Comparison of ENCODE assay signal across 8 cellular contexts in the genomic region with DNA sequence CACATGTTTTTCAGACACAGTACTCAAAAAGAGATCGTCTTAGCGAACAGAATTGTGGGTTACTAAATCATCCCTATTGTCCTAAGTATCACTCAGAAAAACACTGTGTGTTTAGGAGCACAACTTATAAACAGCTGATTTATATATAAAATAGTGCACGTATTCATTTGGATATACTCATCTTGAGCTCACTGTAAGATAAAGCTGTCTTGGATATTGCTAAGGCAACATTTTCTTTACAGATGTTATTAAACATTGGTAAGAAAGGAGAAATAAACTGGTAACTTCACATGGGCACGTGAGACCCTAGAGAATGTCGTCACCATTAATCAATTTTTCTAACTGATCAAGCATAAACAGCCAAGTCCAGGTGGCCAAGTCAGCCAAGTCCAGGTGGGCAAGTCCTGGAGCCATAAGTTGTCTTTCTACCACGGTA. TPM values are rescaled to one million over a fixed set of nuclear protein-coding genes. Genes with fewer than 3 reads are reported as not detected.
DNase-seq lines count a peak whose midpoint lies in the region; ATAC-seq and TF ChIP-seq lines count a peak whose summit lies in the region.

No MANE protein-coding gene starts in this region.

- TF ChIP-seq CTCF in LNCaP clone FGC (IDR thresholded peaks at IDR 0.05; ENCODE audit: control insufficient read depth, extremely low read depth, insufficient read depth) (no peak), nephron progenitor cell (IDR thresholded peaks at IDR 0.05) (no peak), BE2C (IDR thresholded peaks at IDR 0.05; ENCODE audit: low read depth, low read length) (no peak)

- no peaks in the 10 kb centered on the region for H3K36me3 ChIP-seq in BE2C

- H3K36me3 Mint-ChIP-seq in dendritic cell treated with granulocyte-macrophage colony-stimulating factor and Interleukin-4, amounts not matched to agents 40 ng/mL and 50 ng/mL, for 4 days (ENCODE audit: low read depth), result no peaks in the 10 kb centered on the region
- no peaks in the 10 kb centered on the region for H3K36me3 Mint-ChIP-seq in nephron progenitor cell (ENCODE audit: low read depth)

- H3K4me1 ChIP-seq in BE2C, result no peaks in the 10 kb centered on the region

- H3K27ac Mint-ChIP-seq in dendritic cell treated with granulocyte-macrophage colony-stimulating factor and Interleukin-4, amounts not matched to agents 40 ng/mL and 50 ng/mL, for 4 days, result no peak overlapping the region
- peak overlapping the region; percentile 69 for H3K27ac Mint-ChIP-seq in nephron progenitor cell

- peaks cover 54% of the 10 kb centered on the region for H3K27me3 Mint-ChIP-seq in dendritic cell treated with granulocyte-macrophage colony-stimulating factor and Interleukin-4, amounts not matched to agents 40 ng/mL and 50 ng/mL, for 4 days
- peaks cover 17% of the 10 kb centered on the region for H3K27me3 Mint-ChIP-seq in nephron progenitor cell (ENCODE audit: low read depth, poor library complexity)

- peaks cover 99% of the 10 kb centered on the region for H3K27me3 ChIP-seq in BE2C

- no peaks in the 10 kb centered on the region for H3K9me3 ChIP-seq in BE2C

- peak overlapping the region; percentile 87 for H3K4me3 ChIP-seq in LNCaP clone FGC (ENCODE audit: low read depth, low read length)
- H3K4me3 ChIP-seq in BE2C (ENCODE audit: low read depth, low read length), result no peak overlapping the region

- no peak overlapping the region for H3K27ac ChIP-seq in substantia nigra (ENCODE audit: low read depth, low read length, poor library complexity, severe bottlenecking)

- no peaks in the 10 kb centered on the region for H3K9me3 Mint-ChIP-seq in dendritic cell treated with granulocyte-macrophage colony-stimulating factor and Interleukin-4, amounts not matched to agents 40 ng/mL and 50 ng/mL, for 4 days
- H3K9me3 Mint-ChIP-seq in nephron progenitor cell, result no peaks in the 10 kb centered on the region

- H3K4me1 Mint-ChIP-seq in dendritic cell treated with granulocyte-macrophage colony-stimulating factor and Interleukin-4, amounts not matched to agents 40 ng/mL and 50 ng/mL, for 4 days (ENCODE audit: low read depth), result peaks cover 13% of the 10 kb centered on the region
- H3K4me1 Mint-ChIP-seq in nephron progenitor cell, result peaks cover 54% of the 10 kb centered on the region

- no peak for DNase-seq in LNCaP clone FGC (ENCODE audit: low read depth)
- DNase-seq in nephron progenitor cell, result no peak
- DNase-seq in stimulated activated CD4-positive, alpha-beta T cell treated with anti-CD3 and anti-CD28 coated beads, Interleukin-1b, Interleukin-23, amount 100 ng/mL, for 48 hours, result no peak
- no peak for DNase-seq in BE2C
- DNase-seq in substantia nigra (lab: John Stamatoyannopoulos, UW), result no peak

- ATAC-seq in GM19395 (IDR thresholded peaks at IDR 0.05; ENCODE audit: unreplicated experiment) (peak; percentile 15), HG02588 (IDR thresholded peaks at IDR 0.05; ENCODE audit: unreplicated experiment) (no peak)

- intact Hi-C loops in dendritic cell treated with granulocyte-macrophage colony-stimulating factor and Interleukin-4, amounts not matched to agents 40 ng/mL and 50 ng/mL, for 4 days (cut with micrococcal nuclease), result no loop called here

- peak overlapping the region; percentile 55 for H3K4me3 Mint-ChIP-seq in dendritic cell treated with granulocyte-macrophage colony-stimulating factor and Interleukin-4, amounts not matched to agents 40 ng/mL and 50 ng/mL, for 4 days
- H3K4me3 Mint-ChIP-seq in nephron progenitor cell, result peak overlapping the region; percentile 88

RNA-seq across cellular contexts. Expression of gene PAWR, which starts 1.7 kb away (rescaled TPM):
- not detected for polyA plus RNA-seq in BE2C (2012; ENCODE audit: insufficient read depth, insufficient read length, low read depth)
